ENCODE assay signal across 10 cellular contexts in genomic region chr2:219452361-219453317, GRCh38. TPM values are rescaled to one million over a fixed set of nuclear protein-coding genes. Genes with fewer than 3 reads are reported as not detected.
A peak's percentile ranks its signal among the peaks of the same experiment; 100 is the strongest.
DNase-seq lines count a peak whose midpoint lies in the region; ATAC-seq, FAIRE-seq and TF ChIP-seq lines count a peak whose summit lies in the region.
"Had no signal": no experiment of that assay in that cellular context is flagged by ENCODE, and none has a peak within 500 bp of the region (broad histone marks: within the 10 kb centered on the region; RNA-seq: fewer than 3 reads in every experiment).

No MANE protein-coding gene starts in this region.

- no peaks in the 10 kb centered on the region for H3K9me1 ChIP-seq in keratinocyte (ENCODE audit: control insufficient read depth, extremely low read depth, insufficient read depth, low read length)

- H3K4me1 Mint-ChIP-seq in brain (peaks cover 45% of the 10 kb centered on the region), immature natural killer cell (no peaks in the 10 kb centered on the region)
- H3K4me1 Mint-ChIP-seq in T-helper 2 cell treated with Interferon-gamma antibody and Interleukin-4, amounts not matched to agents 5 μg/mL and 100 μg/mL, for 36 hours (ENCODE audit: low read depth): no peaks in the 10 kb centered on the region

- H3K4me3 Mint-ChIP-seq in brain (peak overlapping the region in 4 of 5 experiments; percentile 47 to 68 (median 60)), immature natural killer cell (no peak overlapping the region)
- H3K4me3 Mint-ChIP-seq in T-helper 2 cell treated with Interferon-gamma antibody and Interleukin-4, amounts not matched to agents 5 μg/mL and 100 μg/mL, for 36 hours: no peak overlapping the region

- peak overlapping the region; percentile 85 for H3K27ac ChIP-seq in keratinocyte (ENCODE audit: control insufficient read depth, insufficient read depth, low read length)
- peak overlapping the region; percentile 96 to 97 for H3K27ac ChIP-seq in tibial artery

- H3K4me1 ChIP-seq in keratinocyte (ENCODE audit: control insufficient read depth, extremely low read depth, insufficient read depth, low read length) (peaks cover 32% of the 10 kb centered on the region), tibial artery (peaks cover 0 to 96% (median 83%) of the 10 kb centered on the region in 4 donors)

- H2AFZ ChIP-seq in keratinocyte (ENCODE audit: control insufficient read depth, low read length): peak overlapping the region; percentile 62

- FAIRE-seq in keratinocyte (lab: Jason Lieb, UNC): no peak
- FAIRE-seq: H1, islet of Langerhans had no signal

- H3K27me3 Mint-ChIP-seq in brain: peaks cover 5% of the 10 kb centered on the region
- H3K27me3 Mint-ChIP-seq in T-helper 2 cell treated with Interferon-gamma antibody and Interleukin-4, amounts not matched to agents 5 μg/mL and 100 μg/mL, for 36 hours (ENCODE audit: low read depth): peaks cover 28% of the 10 kb centered on the region
- H3K27me3 Mint-ChIP-seq in immature natural killer cell (ENCODE audit: low read depth in 3 of 3): peaks cover 0 to 12% (median 5%) of the 10 kb centered on the region in 3 donors

- peak; percentile 73 for DNase-seq in HS-27A (ENCODE audit: low read depth)
- peak; percentile 82 for DNase-seq in keratinocyte (ENCODE audit: low read depth, low spot score)
- DNase-seq in tibial artery: peak; percentile 84 to 98
- DNase-seq in T-helper 2 cell treated with Interferon-gamma antibody and Interleukin-4, amounts not matched to agents 5 μg/mL and 100 μg/mL, for 36 hours (ENCODE audit: low spot score): no peak
- DNase-seq in immature natural killer cell: no peak
- DNase-seq in DMS114 treated with DMSO at 0.1 percent for 48 hours (lab: John Stamatoyannopoulos, UW; ENCODE audit: unreplicated experiment): no peak

- TF ChIP-seq CTCF in brain (conservative IDR thresholded peaks at IDR 0.05) (no peak), keratinocyte (optimal IDR thresholded peaks at IDR 0.05 in 1 of 3, IDR thresholded peaks at IDR 0.05 in 1 of 3, conservative IDR thresholded peaks at IDR 0.05 in 1 of 3; ENCODE audit: extremely low read depth in 1 of 3, insufficient read depth in 2 of 3, low read length in 3 of 3) (no peak), tibial artery (IDR thresholded peaks at IDR 0.05) (no peak)

- no peaks in the 10 kb centered on the region for H3K27me3 ChIP-seq in keratinocyte (ENCODE audit: control insufficient read depth, extremely low read depth, insufficient read depth, low read length)
- no peaks in the 10 kb centered on the region for H3K27me3 ChIP-seq in tibial artery

- peak overlapping the region; percentile 79 for H3K4me2 ChIP-seq in keratinocyte (ENCODE audit: control insufficient read depth, extremely low read depth, insufficient read depth, low read depth, low read length)

- H3K9me3 ChIP-seq in keratinocyte (ENCODE audit: control insufficient read depth, low read depth, low read length) (no peaks in the 10 kb centered on the region), tibial artery (no peaks in the 10 kb centered on the region)

- no peaks in the 10 kb centered on the region for H3K79me2 ChIP-seq in keratinocyte (ENCODE audit: control insufficient read depth, insufficient read depth, low read length)

- H3K4me3 ChIP-seq in keratinocyte (ENCODE audit: control insufficient read depth in 2 of 3, extremely low read depth in 1 of 3, insufficient read depth in 2 of 3, low read depth in 1 of 3, low read length in 3 of 3): peak overlapping the region in 2 of 3 experiments; percentile 32 to 53
- peak overlapping the region; percentile 77 to 85 for H3K4me3 ChIP-seq in tibial artery

- H3K36me3 Mint-ChIP-seq in brain (peaks cover 37% of the 10 kb centered on the region), immature natural killer cell (no peaks in the 10 kb centered on the region)
- H3K36me3 Mint-ChIP-seq in T-helper 2 cell treated with Interferon-gamma antibody and Interleukin-4, amounts not matched to agents 5 μg/mL and 100 μg/mL, for 36 hours (ENCODE audit: low read depth): no peaks in the 10 kb centered on the region

- H3K36me3 ChIP-seq in keratinocyte (ENCODE audit: control insufficient read depth in 2 of 2, extremely low read depth in 1 of 2, insufficient read depth in 2 of 2, low read length in 2 of 2) (peaks cover 5 to 13% of the 10 kb centered on the region in 2 experiments), tibial artery (peaks cover 33 to 63% (median 45%) of the 10 kb centered on the region in 3 donors)

- peak overlapping the region; percentile 87 to 98 (median 96) for H3K27ac Mint-ChIP-seq in brain
- no peak overlapping the region for H3K27ac Mint-ChIP-seq in T-helper 2 cell treated with Interferon-gamma antibody and Interleukin-4, amounts not matched to agents 5 μg/mL and 100 μg/mL, for 36 hours
- H3K27ac Mint-ChIP-seq in immature natural killer cell: no peak overlapping the region

- no peaks in the 10 kb centered on the region for H3K9me3 Mint-ChIP-seq in brain
- H3K9me3 Mint-ChIP-seq in T-helper 2 cell treated with Interferon-gamma antibody and Interleukin-4, amounts not matched to agents 5 μg/mL and 100 μg/mL, for 36 hours: no peaks in the 10 kb centered on the region
- H3K9me3 Mint-ChIP-seq in immature natural killer cell: no peaks in the 10 kb centered on the region

- dilution Hi-C loops in keratinocyte (cut with MboI; ENCODE audit: extremely low pct_ligation_motif_present, low sequenced_read_pairs): no loop called here

- H3K9ac ChIP-seq in keratinocyte (ENCODE audit: control insufficient read depth, extremely low read depth, insufficient read depth, low read length): peak overlapping the region; percentile 65

- H4K20me1 ChIP-seq in keratinocyte (ENCODE audit: control insufficient read depth, extremely low read depth, insufficient read depth, low read length): no peaks in the 10 kb centered on the region

- ATAC-seq in GM21360 (IDR thresholded peaks at IDR 0.05; ENCODE audit: unreplicated experiment): no peak

- intact Hi-C loops in tibial artery (cut with DNase I; ENCODE audit: low total_unique reads): loop anchor here (2.0 kb wide), 1 partner anchor 18 kb away; the partner anchor contains the start of gene SPEG

RNA-seq across cellular contexts. Expression of gene SPEG, which starts 18.0 kb away (rescaled TPM):
- polyA plus RNA-seq in brain (ENCODE audit: insufficient read depth, low read depth, low replicate concordance) (26.3 TPM), keratinocyte (18.8 to 36.1 TPM (median 19.0 TPM) in 3 replicates), immature natural killer cell (not detected)
- polyA plus RNA-seq in keratinocyte (2011; ENCODE audit: low read depth): 2.0 TPM
- polyA plus RNA-seq in keratinocyte (2011; cell fraction: cytosol; rRNA removed): 4.6 and 13.7 TPM in 2 replicates
- polyA plus RNA-seq in keratinocyte (2011; cell fraction: nucleus; rRNA removed): 94.3 and 140 TPM in 2 replicates
- 8.8 and 25.2 TPM in 2 replicates for polyA plus RNA-seq in keratinocyte (2012; ENCODE audit: low replicate concordance)
- polyA minus RNA-seq in keratinocyte: 11.7 to 26.6 TPM (median 19.3 TPM) in 3 replicates
- polyA minus RNA-seq in keratinocyte (2011; cell fraction: cytosol; rRNA and poly(A)+ RNA removed): 8.2 TPM
- 32.8 and 39.4 TPM in 2 replicates for polyA minus RNA-seq in keratinocyte (2011; cell fraction: nucleus; rRNA and poly(A)+ RNA removed)

RNA-seq across cellular contexts. Expression of gene DES, which starts 34.5 kb away (rescaled TPM):
- polyA plus RNA-seq in brain (ENCODE audit: insufficient read depth, low read depth, low replicate concordance) (9.7 TPM), keratinocyte (not detected in 3 replicates), immature natural killer cell (not detected)
- polyA plus RNA-seq in keratinocyte (2011; ENCODE audit: low read depth): not detected
- not detected in 2 replicates for polyA plus RNA-seq in keratinocyte (2011; cell fraction: cytosol; rRNA removed)
- polyA plus RNA-seq in keratinocyte (2011; cell fraction: nucleus; rRNA removed): 0.16 TPM in 1 of 2 replicates, not detected in the other
- 0.68 TPM in 1 of 2 replicates, not detected in the other for polyA plus RNA-seq in keratinocyte (2012; ENCODE audit: low replicate concordance)
- not detected in 3 replicates for polyA minus RNA-seq in keratinocyte
- not detected for polyA minus RNA-seq in keratinocyte (2011; cell fraction: cytosol; rRNA and poly(A)+ RNA removed)
- not detected in 2 replicates for polyA minus RNA-seq in keratinocyte (2011; cell fraction: nucleus; rRNA and poly(A)+ RNA removed)

RNA-seq across cellular contexts. Expression of gene GMPPA, which starts 46.1 kb away (rescaled TPM):
- polyA plus RNA-seq in brain (ENCODE audit: insufficient read depth, low read depth, low replicate concordance) (22.0 TPM), keratinocyte (50.6 to 63.4 TPM (median 57.6 TPM) in 3 replicates), immature natural killer cell (10 to 100 TPM; 21.4 to 40.9 (median 37.1) TPM)
- 4.1 TPM for polyA plus RNA-seq in keratinocyte (2011; ENCODE audit: low read depth)
- polyA plus RNA-seq in keratinocyte (2011; cell fraction: cytosol; rRNA removed): 50.5 and 53.2 TPM in 2 replicates
- 64.4 and 79.0 TPM in 2 replicates for polyA plus RNA-seq in keratinocyte (2011; cell fraction: nucleus; rRNA removed)
- polyA plus RNA-seq in keratinocyte (2012; ENCODE audit: low replicate concordance): 25.4 and 39.5 TPM in 2 replicates
- 66.2 to 112 TPM (median 83.0 TPM) in 3 replicates for polyA minus RNA-seq in keratinocyte
- 50.5 TPM for polyA minus RNA-seq in keratinocyte (2011; cell fraction: cytosol; rRNA and poly(A)+ RNA removed)
- polyA minus RNA-seq in keratinocyte (2011; cell fraction: nucleus; rRNA and poly(A)+ RNA removed): 23.8 and 26.3 TPM in 2 replicates

Comparison
In these comparisons a context has a peak if more than half of its experiments do, and no peak if none do; other contexts are left out.
1. DNase-seq: peak in HS-27A (single experiment), keratinocyte (single experiment) and tibial artery (2 of 2); none in T-helper 2 cell treated with Interferon-gamma antibody and Interleukin-4, amounts not matched to agents 5 μg/mL and 100 μg/mL, for 36 hours (single experiment), immature natural killer cell (0 of 3) and DMS114 treated with DMSO at 0.1 percent for 48 hours (single experiment).
2. H3K27ac Mint-ChIP-seq: peak in brain (5 of 5); none in T-helper 2 cell treated with Interferon-gamma antibody and Interleukin-4, amounts not matched to agents 5 μg/mL and 100 μg/mL, for 36 hours (single experiment) and immature natural killer cell (0 of 6).
3. H3K4me3 Mint-ChIP-seq: peak in brain (4 of 5); none in T-helper 2 cell treated with Interferon-gamma antibody and Interleukin-4, amounts not matched to agents 5 μg/mL and 100 μg/mL, for 36 hours (single experiment) and immature natural killer cell (0 of 5).